Comparison of ENCODE assay signal across 8 cellular contexts in genomic region chr16:57092786-57093301, GRCh38. TPM values are rescaled to one million over a fixed set of nuclear protein-coding genes. Genes with fewer than 3 reads are reported as not detected.
A peak's percentile ranks its signal among the peaks of the same experiment; 100 is the strongest.
DNase-seq lines count a peak whose midpoint lies in the region; ATAC-seq lines count a peak whose summit lies in the region.

No MANE protein-coding gene starts in this region.

- H3K36me3 ChIP-seq in HUES6 (ENCODE audit: control insufficient read depth, insufficient read depth, low read length), result no peaks in the 10 kb centered on the region

- no peaks in the 10 kb centered on the region for H3K9me3 ChIP-seq in HUES6 (ENCODE audit: control insufficient read depth, insufficient read depth, low read depth, low read length)
- no peaks in the 10 kb centered on the region for H3K9me3 ChIP-seq in mononuclear cell (ENCODE audit: low read depth, low read length)

- peak overlapping the region; percentile 69 for H3K9ac ChIP-seq in HUES6 (ENCODE audit: low read length)

- no peak overlapping the region for H3K27ac ChIP-seq in HUES6 (ENCODE audit: low read depth, low read length)

- DNase-seq in DMS53 (lab: John Stamatoyannopoulos, UW), result peak; percentile 72
- DNase-seq in DMS53 treated with DMSO at 0.1 percent for 48 hours (lab: John Stamatoyannopoulos, UW; ENCODE audit: unreplicated experiment), result no peak
- DNase-seq in activated CD4-positive, alpha-beta T cell treated with anti-CD3 and anti-CD28 coated beads for 48 hours, result peak; percentile 51
- DNase-seq in effector CD8-positive, alpha-beta T cell (lab: John Stamatoyannopoulos, UW), result peak; percentile 13
- DNase-seq in stimulated activated naive CD4-positive, alpha-beta T cell treated with Interleukin-2 at 50 U/mL for 16 hours (lab: John Stamatoyannopoulos, UW), result peak; percentile 20

- H3K4me1 ChIP-seq in HUES6 (ENCODE audit: control insufficient read depth, insufficient read depth, low read length) (peaks cover 16% of the 10 kb centered on the region), mononuclear cell (ENCODE audit: insufficient read depth, low read length) (peaks cover 43% of the 10 kb centered on the region)

- H3K4me3 ChIP-seq in HUES6 (ENCODE audit: low read depth, low read length) (peak overlapping the region; percentile 86), mononuclear cell (ENCODE audit: low read length) (peak overlapping the region; percentile 50)

- no peak for ATAC-seq in HG03108 (IDR thresholded peaks at IDR 0.05; ENCODE audit: unreplicated experiment)

- H3K27me3 ChIP-seq in HUES6 (ENCODE audit: control insufficient read depth, insufficient read depth, low read length) (peaks cover 33% of the 10 kb centered on the region), mononuclear cell (ENCODE audit: insufficient read depth, low read length) (no peaks in the 10 kb centered on the region)

RNA-seq across cellular contexts. Expression of gene CPNE2, which starts 0.5 kb away (rescaled TPM):
- 13.3 TPM for total RNA-seq in mononuclear cell
